14 cellular contexts compared by ENCODE assay signal in genomic region chr5:39091940-39092580, GRCh38. TPM values are rescaled to one million over a fixed set of nuclear protein-coding genes. Genes with fewer than 3 reads are reported as not detected.
DNase-seq lines count a peak whose midpoint lies in the region; ATAC-seq, FAIRE-seq and TF ChIP-seq lines count a peak whose summit lies in the region.
"Had no signal": no experiment of that assay in that cellular context is flagged by ENCODE, and none has a peak within 500 bp of the region (broad histone marks: within the 10 kb centered on the region; RNA-seq: fewer than 3 reads in every experiment).

No MANE protein-coding gene starts in this region.

- WGBS in IMR-90 (ENCODE audit: extremely low coverage in 2 of 2, insufficient read length in 1 of 2), 2 experiments: no CpG with 5 or more reads among the region's 7 CpGs

- peak overlapping the region; percentile 17 for H3K27ac Mint-ChIP-seq in nephron progenitor cell
- H3K27ac Mint-ChIP-seq: CD4-positive, alpha-beta memory T cell had no signal

- peaks cover 7% of the 10 kb centered on the region for H3K4me1 Mint-ChIP-seq in nephron progenitor cell

- TF ChIP-seq CTCF in IMR-90 (conservative IDR thresholded peaks at IDR 0.05; ENCODE audit: low read depth, low read length) (no peak), bronchial epithelial cell (IDR thresholded peaks at IDR 0.05; ENCODE audit: insufficient read depth, low read length, severe bottlenecking) (no peak), nephron progenitor cell (IDR thresholded peaks at IDR 0.05) (no peak)

- peaks cover 9% of the 10 kb centered on the region; the same call in 1 of the 2 replicates for H3K4me1 ChIP-seq in IMR-90 (ENCODE audit: control insufficient read depth, insufficient read depth, low read length)
- H3K4me1 ChIP-seq: BE2C had no signal

- dilution Hi-C loops in IMR-90 (cut with HindIII; ENCODE audit: low sequenced_read_pairs, unreplicated experiment): no loop called here

- H3K14ac ChIP-seq in IMR-90 (replicated peaks; ENCODE audit: low read depth, low read length): peak overlapping the region; percentile 79; the same call in 1 of the 2 replicates

- peak overlapping the region; percentile 86 for H2AK5ac ChIP-seq in IMR-90 (ENCODE audit: low read depth, low read length)

- H3K9me3 ChIP-seq in IMR-90 (ENCODE audit: control insufficient read depth, insufficient read depth, low read length): no peaks in the 10 kb centered on the region
- H3K9me3 ChIP-seq: BE2C had no signal

- H4K91ac ChIP-seq in IMR-90 (ENCODE audit: insufficient read depth, low read depth, low read length): 0 out of 2 replicates have a peak overlapping the region, but pooled peaks have one; percentile 9

- BruUV-seq in IMR-90 (replicated peaks; lab: Mats Ljungman, UMichigan): no TSS peak

- TF ChIP-seq RAD21 in IMR-90 (IDR thresholded peaks at IDR 0.05; ENCODE audit: low read length): no peak

- peak overlapping the region; percentile 81; the same call in 1 of the 2 replicates for H3K18ac ChIP-seq in IMR-90 (ENCODE audit: low read depth, low read length)

- intact Hi-C loops in IMR-90 (cut with micrococcal nuclease): no loop called here

- no peaks in the 10 kb centered on the region for H3K27me3 Mint-ChIP-seq in nephron progenitor cell (ENCODE audit: low read depth, poor library complexity)

- peak overlapping the region; percentile 78 for H2BK5ac ChIP-seq in IMR-90 (ENCODE audit: low read depth, low read length, poor library complexity, severe bottlenecking)

- no peak overlapping the region for H3K56ac ChIP-seq in IMR-90 (ENCODE audit: extremely low read depth, insufficient read depth, low read length)

- DNase-seq in Caki2 (ENCODE audit: low read depth) (peak; percentile 32), IMR-90 (no peak), bronchial epithelial cell (ENCODE audit: low read depth) (no peak), nephron progenitor cell (no peak)
- no peak for DNase-seq in activated CD4-positive, alpha-beta T cell treated with anti-CD3 and anti-CD28 coated beads, Interleukin-2, amount 50 U/mL, for 48 hours
- no peak for DNase-seq in activated CD8-positive, alpha-beta memory T cell treated with anti-CD3 and anti-CD28 coated beads, Interleukin-2, amount 50 U/mL, for 48 hours
- DNase-seq: BE2C; CD4-positive, alpha-beta memory T cell; NCI-H1092 treated with DMSO at 0.1 percent for 48 hours; NCI-H1694 had no signal

- CTCF ChIA-PET in IMR-90 (lab: Yijun Ruan, JAX): no interaction called here

- no peak for TF ChIP-seq POLR2A in IMR-90 (IDR thresholded peaks at IDR 0.05; ENCODE audit: low read depth, low read length)

- peak overlapping the region; percentile 17 for H2BK120ac ChIP-seq in IMR-90 (ENCODE audit: low read depth, low read length)

- H3K9me1 ChIP-seq in IMR-90 (ENCODE audit: insufficient read depth, low read length): peaks cover 4% of the 10 kb centered on the region

- H3K36me3 Mint-ChIP-seq in nephron progenitor cell (ENCODE audit: low read depth): no peaks in the 10 kb centered on the region

- H3K9me3 Mint-ChIP-seq in nephron progenitor cell: peaks cover 25% of the 10 kb centered on the region

- FAIRE-seq in bronchial epithelial cell (lab: Jason Lieb, UNC): peak; percentile 52

- peak overlapping the region; percentile 46; the same call in 2 of the 3 replicates for H2BK15ac ChIP-seq in IMR-90 (ENCODE audit: low read depth, low read length)

- no peak overlapping the region for H3K4me3 Mint-ChIP-seq in nephron progenitor cell
- H3K4me3 Mint-ChIP-seq: CD4-positive, alpha-beta memory T cell had no signal

- peak; percentile 56; the same call in 1 of the 2 replicates for ATAC-seq in IMR-90 (ENCODE audit: low read depth)
- no peak for ATAC-seq in HG02678 (IDR thresholded peaks at IDR 0.05; ENCODE audit: unreplicated experiment)

- peak overlapping the region; percentile 50; the same call in 1 of the 2 replicates for H3K4me2 ChIP-seq in IMR-90 (ENCODE audit: low read depth, low read length)
- H3K4me2 ChIP-seq: KMS-11 had no signal

- POLR2A ChIA-PET in IMR-90 (lab: Charles Lee; ENCODE audit: unreplicated experiment): no interaction called here

- H3K36me3 ChIP-seq in IMR-90 (ENCODE audit: control insufficient read depth, insufficient read depth, low read length): no peaks in the 10 kb centered on the region
- no peaks in the 10 kb centered on the region for H3K36me3 ChIP-seq in bronchial epithelial cell (ENCODE audit: control insufficient read depth, insufficient read depth, low read length)
- H3K36me3 ChIP-seq: BE2C, MG63 had no signal

- H4K5ac ChIP-seq in IMR-90 (ENCODE audit: low read depth, low read length): peak overlapping the region; percentile 70; the same call in 1 of the 2 replicates

- H4K20me1 ChIP-seq in IMR-90 (ENCODE audit: insufficient read depth, low read length): no peaks in the 10 kb centered on the region

- H3K4me3 ChIP-seq in IMR-90 (ENCODE audit: insufficient read depth, low read depth, low read length) (no peak overlapping the region), bronchial epithelial cell (ENCODE audit: low read depth, low read length) (no peak overlapping the region)
- H3K4me3 ChIP-seq: MG63 had no signal

- peak overlapping the region; percentile 75; the same call in 1 of the 2 replicates for H3K4ac ChIP-seq in IMR-90 (ENCODE audit: low read depth, low read length)

- no peak overlapping the region for H3K9ac ChIP-seq in IMR-90 (ENCODE audit: low read depth, low read length)
- H3K9ac ChIP-seq: KMS-11 had no signal

- H3K23ac ChIP-seq in IMR-90 (ENCODE audit: low read depth, low read length): peak overlapping the region; percentile 28; the same call in 1 of the 2 replicates

- H2AFZ ChIP-seq in IMR-90 (replicated peaks; ENCODE audit: low read length, poor library complexity): no peak overlapping the region

- H4K8ac ChIP-seq in IMR-90 (ENCODE audit: low read depth in 2 of 2, low read length in 2 of 2): peak overlapping the region in 1 of 2 experiments; percentile 61; a peak in 1 of 4 replicates

- no peak overlapping the region for H2AK9ac ChIP-seq in IMR-90 (replicated peaks; ENCODE audit: low read depth, low read length, poor library complexity)

- H3K27me3 ChIP-seq in IMR-90 (ENCODE audit: control insufficient read depth, insufficient read depth, low read length): no peaks in the 10 kb centered on the region
- H3K27me3 ChIP-seq in bronchial epithelial cell (ENCODE audit: control insufficient read depth, insufficient read depth, low read length): no peaks in the 10 kb centered on the region
- H3K27me3 ChIP-seq: MG63 had no signal

- H2BK20ac ChIP-seq in IMR-90 (ENCODE audit: low read depth, low read length): peak overlapping the region; percentile 12; the same call in 1 of the 2 replicates

- in situ Hi-C loops in Caki2 (cut with HindIII; ENCODE audit: low pct_unique_long_range_greater_than_20kb, low sequenced_read_pairs) (no loop called here), IMR-90 (cut with MboI; ENCODE audit: low sequenced_read_pairs) (no loop called here)

- H3K79me1 ChIP-seq in IMR-90 (ENCODE audit: low read depth in 1 of 2, low read length in 2 of 2): no peaks in the 10 kb centered on the region

- no peak overlapping the region for H3K27ac ChIP-seq in IMR-90 (ENCODE audit: insufficient read depth, low read length)
- H3K27ac ChIP-seq: HL-60, KMS-11 had no signal

TF ChIP-seq in IMR-90, 13 proteins besides CTCF, POLR2A, EP300 and RAD21:
- TF ChIP-seq MAFK (IDR thresholded peaks at IDR 0.05; ENCODE audit: low read depth, low read length) (no peak), BHLHE40 (IDR thresholded peaks at IDR 0.05; ENCODE audit: low read depth, low read length) (no peak), CEBPB (IDR thresholded peaks at IDR 0.05; ENCODE audit: low read depth, low read length) (no peak), SMC3 (IDR thresholded peaks at IDR 0.05; ENCODE audit: low read depth, low read length) (no peak), FOS (IDR thresholded peaks at IDR 0.05; ENCODE audit: low read depth, low read length) (no peak), MAZ (IDR thresholded peaks at IDR 0.05; ENCODE audit: borderline replicate concordance, low read depth, low read length) (no peak), USF2 (IDR thresholded peaks at IDR 0.05; ENCODE audit: low read depth, low read length) (no peak), RFX5 (IDR thresholded peaks at IDR 0.05; ENCODE audit: low read depth, low read length) (no peak), MXI1 (IDR thresholded peaks at IDR 0.05; ENCODE audit: borderline replicate concordance, low read depth, low read length) (no peak), RCOR1 (IDR thresholded peaks at IDR 0.05; ENCODE audit: insufficient replicate concordance, low read length) (no peak), CHD1 (IDR thresholded peaks at IDR 0.05; ENCODE audit: low read depth, low read length) (no peak), ELK1 (IDR thresholded peaks at IDR 0.05; ENCODE audit: borderline replicate concordance, low read depth, low read length) (no peak), NFE2L2 (IDR thresholded peaks at IDR 0.05; ENCODE audit: low read depth, low read length) (no peak)

RNA-seq across cellular contexts. Expression of gene RICTOR, which starts 17.9 kb away (rescaled TPM):
- total RNA-seq in Caki2 (2014; rRNA removed; shearing (Covaris generic); ENCODE audit: low replicate concordance): 3.8 and 7.3 TPM in 2 replicates
- total RNA-seq in IMR-90 (2012; rRNA removed): 35.7 and 45.0 TPM in 2 replicates
- 2.8 and 4.1 TPM in 2 replicates for polyA plus RNA-seq in IMR-90 (2012; rRNA removed)
- 0.29 and 0.67 TPM in 2 replicates for polyA plus RNA-seq in IMR-90 (2012; cell fraction: cytosol; rRNA removed)
- 1.7 and 19.0 TPM in 2 replicates for polyA plus RNA-seq in IMR-90 (2012; cell fraction: nucleus; rRNA removed; ENCODE audit: low replicate concordance)
- 23.7 and 35.0 TPM in 2 replicates for total RNA-seq in bronchial epithelial cell
